ENCODE assay signal across 27 cellular contexts in the genomic region with DNA sequence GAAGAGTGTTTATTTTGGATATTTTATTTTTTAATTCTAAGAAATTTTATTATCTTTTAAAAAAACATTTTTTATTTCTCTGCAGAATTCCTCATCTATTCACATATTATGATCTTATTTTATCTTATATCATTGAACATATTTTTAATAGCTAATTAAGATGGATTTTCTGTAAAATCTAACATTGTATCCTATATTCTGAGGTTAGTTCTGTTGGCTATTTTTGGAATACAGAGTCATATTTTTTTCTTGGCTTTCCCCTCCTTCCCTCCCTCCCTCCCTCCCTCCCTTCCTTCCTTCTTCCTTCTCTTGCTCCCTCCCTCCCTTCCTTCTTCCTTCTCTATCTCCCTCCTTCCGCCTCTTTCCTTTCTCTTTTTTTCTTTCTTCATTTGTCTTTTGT.
"Had no signal": no experiment of that assay in that cellular context is flagged by ENCODE, and none has a peak within 500 bp of the region (broad histone marks: within the 10 kb centered on the region; RNA-seq: fewer than 3 reads in every experiment).

No MANE protein-coding gene starts in this region.

- FAIRE-seq: urothelium cell line had no signal

- H3K9me3 ChIP-seq: suprapubic skin, testis, thoracic aorta, thyroid gland, tibial artery, tibial nerve, transverse colon, upper lobe of right lung, uterus, vagina had no signal

- H3K27me3 ChIP-seq: stomach, suprapubic skin, testis, thyroid gland, tibial artery, tibial nerve, transverse colon, upper lobe of left lung, upper lobe of right lung, uterus, vagina had no signal

- H3K4me1 ChIP-seq: stomach, suprapubic skin, testis, thyroid gland, tibial artery, tibial nerve, transverse colon, upper lobe of left lung, upper lobe of right lung, uterus, vagina had no signal

- DNase-seq: stimulated activated CD4-positive, alpha-beta T cell treated with anti-CD3 and anti-CD28 coated beads, Interleukin-2, amount 100 ng/mL, for 48 hours; stimulated activated CD4-positive, alpha-beta T cell treated with anti-CD3 and anti-CD28 coated beads, Interleukin-4, amount 100 ng/mL, for 1 hour; stimulated activated CD4-positive, alpha-beta T cell treated with anti-CD3 and anti-CD28 coated beads, Interleukin-4, amount 100 ng/mL, for 24 hours; stimulated activated CD4-positive, alpha-beta T cell treated with anti-CD3 and anti-CD28 coated beads, Interleukin-4, amount 100 ng/mL, for 4 hours; stimulated activated CD8-positive, alpha-beta memory T cell treated with anti-CD3 and anti-CD28 coated beads, Interleukin-4, amount 100 ng/mL, for 48 hours; stimulated activated naive B cell treated with anti-CD40 and anti-IgM and Interleukin-4, amounts not matched to agents 10 μg/mL and 1 μg/mL and 100 μg/mL, for 72 hours; stimulated activated naive CD4-positive, alpha-beta T cell; stimulated activated naive CD4-positive, alpha-beta T cell treated with Interleukin-2 at 50 U/mL for 16 hours; stimulated activated naive CD8-positive, alpha-beta T cell treated with anti-CD3 and anti-CD28 coated beads, Interleukin-15, amount 100 ng/mL, for 72 hours; stimulated activated naive CD8-positive, alpha-beta T cell treated with anti-CD3 and anti-CD28 coated beads, Interleukin-15, Interleukin-2, amounts not matched to agents 100 U/mL and 50 U/mL, for 24 hours; stomach; substantia nigra; testis; thyroid gland; tibial artery; transverse colon; trophoblast cell; upper lobe of left lung; upper lobe of right lung; uterus had no signal

- ATAC-seq: stimulated activated effector memory CD8-positive, alpha-beta T cell treated with anti-CD3 and anti-CD28 coated beads, Interleukin-12 subunit alpha, Interleukin-12 subunit beta, amount 100 ng/mL, for 72 hours; stimulated activated memory B cell treated with anti-CD40 and anti-IgM and Interleukin-4, amounts not matched to agents 10 μg/mL and 1 μg/mL and 100 μg/mL, for 72 hours; stimulated activated naive B cell treated with anti-CD40 and anti-IgM and Interleukin-4, amounts not matched to agents 10 μg/mL and 1 μg/mL and 100 μg/mL, for 72 hours; stimulated activated naive CD8-positive, alpha-beta T cell treated with anti-CD3 and anti-CD28 coated beads, Interleukin-15, amount 100 ng/mL, for 72 hours; stimulated activated naive CD8-positive, alpha-beta T cell treated with anti-CD3 and anti-CD28 coated beads, Interleukin-15, Interleukin-2, amounts not matched to agents 100 U/mL and 50 U/mL, for 24 hours; upper lobe of right lung had no signal

- H3K27ac ChIP-seq: stomach, suprapubic skin, testis, thoracic aorta, thyroid gland, tibial artery, tibial nerve, transverse colon, upper lobe of left lung, upper lobe of right lung, uterus, vagina had no signal

- H3K36me3 ChIP-seq: stomach, suprapubic skin, thoracic aorta, thyroid gland, tibial artery, tibial nerve, transverse colon, upper lobe of left lung, upper lobe of right lung, uterus, vagina had no signal

- H3K4me3 ChIP-seq: stomach, suprapubic skin, testis, thoracic aorta, thyroid gland, tibial artery, tibial nerve, transverse colon, upper lobe of left lung, upper lobe of right lung, uterus, vagina had no signal
